6 cellular contexts compared by ENCODE assay signal in genomic region chr5:178302321-178302720, GRCh38.
A peak's percentile ranks its signal among the peaks of the same experiment; 100 is the strongest.
DNase-seq lines count a peak whose midpoint lies in the region; ATAC-seq and TF ChIP-seq lines count a peak whose summit lies in the region.
"Not testable (repeated sequence)": the region's sequence is repeated elsewhere in the genome, so short reads cannot be mapped to it uniquely, and the experiment has no call there.

No MANE protein-coding gene starts in this region.

- WGBS in thyroid gland, 2 donors: 19 to 21% methylated on average over 4 to 14 of the region's 16 CpGs

- TF ChIP-seq CTCF in SU-DHL-6 (IDR thresholded peaks at IDR 0.05; ENCODE audit: insufficient read depth, low read length, poor library complexity, severe bottlenecking); thyroid gland (IDR thresholded peaks at IDR 0.05): not testable (repeated sequence)

- H3K4me3 ChIP-seq in Karpas-422 (ENCODE audit: low read length): peak overlapping the region; percentile 53; the same call in 1 of the 2 replicates
- H3K4me3 ChIP-seq in SU-DHL-6 (ENCODE audit: insufficient read depth, low read length, poor library complexity, severe bottlenecking); thyroid gland (replicated peaks in 1 of 3): not testable (repeated sequence)

- not testable (repeated sequence) for H3K27me3 ChIP-seq in Karpas-422 (ENCODE audit: low read length); SU-DHL-6 (ENCODE audit: low read length); thyroid gland

- H3K27ac ChIP-seq in Karpas-422 (ENCODE audit: low read length) (peak overlapping the region; percentile 28; the same call in 1 of the 2 replicates), SU-DHL-6 (ENCODE audit: low read depth, low read length) (peak overlapping the region; percentile 72), thyroid gland (peak overlapping the region; percentile 36 to 75 (median 73))

- TF ChIP-seq POLR2A in thyroid gland (IDR thresholded peaks at IDR 0.05): not testable (repeated sequence)

- not testable (repeated sequence) for H3K36me3 ChIP-seq in Karpas-422 (ENCODE audit: insufficient read depth, low read length); SU-DHL-6 (ENCODE audit: low read length); thyroid gland

- H3K9me3 ChIP-seq in Karpas-422 (ENCODE audit: low read length); thyroid gland: not testable (repeated sequence)
- H3K9me3 ChIP-seq in SU-DHL-6 (ENCODE audit: insufficient read depth, low read length): peaks cover 22% of the 10 kb centered on the region; the same call in 1 of the 2 replicates

- peak overlapping the region; percentile 43 for H3K4me2 ChIP-seq in Karpas-422 (ENCODE audit: low read depth, low read length, poor library complexity, severe bottlenecking)
- H3K4me2 ChIP-seq in SU-DHL-6 (ENCODE audit: low read depth, low read length, poor library complexity, severe bottlenecking): not testable (repeated sequence)

- not testable (repeated sequence) for H3K36me3 Mint-ChIP-seq in memory B cell

- H3K9ac ChIP-seq in Karpas-422 (ENCODE audit: low read length); SU-DHL-6 (ENCODE audit: low read length): not testable (repeated sequence)

- not testable (repeated sequence) for H2AFZ ChIP-seq in Karpas-422 (ENCODE audit: low read length); SU-DHL-6 (ENCODE audit: low read depth, low read length, severe bottlenecking)

- DNase-seq in DMS153 (lab: John Stamatoyannopoulos, UW) (peak; percentile 0), NCI-H748 (lab: John Stamatoyannopoulos, UW; ENCODE audit: unreplicated experiment) (peak; percentile 64), thyroid gland (peak; percentile 76)
- not testable (repeated sequence) for DNase-seq in Karpas-422; memory B cell (ENCODE audit: low spot score in 2 of 2)

- not testable (repeated sequence) for H3K4me3 Mint-ChIP-seq in memory B cell

- intact Hi-C loops in thyroid gland (cut with DNase I): not testable (repeated sequence)

- not testable (repeated sequence) for H3K9me3 Mint-ChIP-seq in memory B cell

- H3F3A ChIP-seq in SU-DHL-6 (ENCODE audit: insufficient read depth): not testable (repeated sequence)

- peaks cover 19% of the 10 kb centered on the region for H3K27me3 Mint-ChIP-seq in memory B cell

- not testable (repeated sequence) for H3K9me2 ChIP-seq in Karpas-422 (replicated peaks; ENCODE audit: insufficient read depth, low read length); SU-DHL-6 (replicated peaks; ENCODE audit: insufficient read depth, low read length)

- not testable (repeated sequence) for H3K79me2 ChIP-seq in Karpas-422 (ENCODE audit: low read length); SU-DHL-6 (ENCODE audit: insufficient read depth, low read length)

- not testable (repeated sequence) for H4K20me1 ChIP-seq in Karpas-422 (ENCODE audit: insufficient read depth, low read depth, low read length); SU-DHL-6 (ENCODE audit: low read depth, low read length)

- peaks cover 10% of the 10 kb centered on the region for H3K4me1 Mint-ChIP-seq in memory B cell

- not testable (repeated sequence) for H3K27ac Mint-ChIP-seq in memory B cell

- H3K4me1 ChIP-seq in Karpas-422 (ENCODE audit: low read length) (peaks cover 16% of the 10 kb centered on the region), thyroid gland (peaks cover 35 to 54% of the 10 kb centered on the region in 2 donors)

- peak; percentile 59 for ATAC-seq in memory B cell (ENCODE audit: low read depth)
